9 cellular contexts compared by ENCODE assay signal in genomic region chr19:17183271-17183757, GRCh38. TPM values are rescaled to one million over a fixed set of nuclear protein-coding genes. Genes with fewer than 3 reads are reported as not detected.
DNase-seq lines count a peak whose midpoint lies in the region; ATAC-seq, FAIRE-seq and TF ChIP-seq lines count a peak whose summit lies in the region.
"Had no signal": no experiment of that assay in that cellular context is flagged by ENCODE, and none has a peak within 500 bp of the region (broad histone marks: within the 10 kb centered on the region; RNA-seq: fewer than 3 reads in every experiment).

No MANE protein-coding gene starts in this region.

- H3K9me3 ChIP-seq in cardiac muscle cell (ENCODE audit: low read depth) (no peaks in the 10 kb centered on the region), H1 (ENCODE audit: insufficient read depth in 2 of 2, low read depth in 1 of 2, low read length in 1 of 2) (no peaks in the 10 kb centered on the region)

- no peaks in the 10 kb centered on the region for H3K27me3 Mint-ChIP-seq in type B pancreatic cell

- no peak overlapping the region for H3K18ac ChIP-seq in H1 (ENCODE audit: extremely low read depth, low read length)

- no peak overlapping the region for H3K4me2 ChIP-seq in H1 (ENCODE audit: insufficient read depth in 1 of 2, low read depth in 2 of 2, low read length in 2 of 2)

- no peaks in the 10 kb centered on the region for H3K79me1 ChIP-seq in H1 (ENCODE audit: low read depth, low read length)

- no peak overlapping the region for H2BK120ac ChIP-seq in H1 (replicated peaks; ENCODE audit: low read depth, low read length)

- H2AK5ac ChIP-seq in H1 (ENCODE audit: low read depth, low read length): no peak overlapping the region

- CTCF ChIA-PET in H1 (lab: Charles Lee; ENCODE audit: partially characterized antibody): interaction anchor here (0.6 to 2.0 kb wide), 8 partner anchors 11 to 1835 kb away, joined by 3 to 7 read pairs (median 4); partner anchors contain the start of gene USE1

- H3K36me3 Mint-ChIP-seq in type B pancreatic cell: peaks cover 6% of the 10 kb centered on the region

- H3K23ac ChIP-seq in H1 (ENCODE audit: insufficient read length): no peak overlapping the region

- no peak for DNase-seq in cardiac muscle cell (ENCODE audit: low read depth in 1 of 2, low spot score in 1 of 2)
- no peak for DNase-seq in left cardiac atrium
- peak; percentile 13 for DNase-seq in activated CD4-positive, alpha-beta T cell treated with anti-CD3 and anti-CD28 coated beads, Interleukin-2, amount 50 U/mL, for 1 hour
- no peak for DNase-seq in H1 (ENCODE audit: low read depth in 1 of 2, low spot score in 2 of 2)
- DNase-seq in type B pancreatic cell (ENCODE audit: extremely low spot score, unreplicated experiment): no peak
- no peak for DNase-seq in amniotic stem cell (lab: John Stamatoyannopoulos, UW)
- no peak for DNase-seq in T-helper 9 cell
- DNase-seq: mammary epithelial cell had no signal

- no peaks in the 10 kb centered on the region for H3K79me2 ChIP-seq in H1 (ENCODE audit: control insufficient read depth in 1 of 2, insufficient read depth in 2 of 2, low read length in 2 of 2)

- H2BK5ac ChIP-seq in H1 (ENCODE audit: low read depth, low read length): no peak overlapping the region

- H3K36me3 ChIP-seq in cardiac muscle cell: peaks cover 4% of the 10 kb centered on the region
- peaks cover 0 to 6% (median 5%) of the 10 kb centered on the region in 4 experiments; a peak in 5 of 8 replicates for H3K36me3 ChIP-seq in H1 (ENCODE audit: control insufficient read depth in 2 of 4, insufficient read depth in 4 of 4, low read length in 3 of 4)

- TF ChIP-seq CTCF in cardiac muscle cell (IDR thresholded peaks at IDR 0.05; ENCODE audit: low read depth, low read length) (peak; percentile 2), H1 (IDR thresholded peaks at IDR 0.05; ENCODE audit: control extremely low read depth in 1 of 3, insufficient read depth in 1 of 3, low read depth in 1 of 3, low read length in 3 of 3) (peak in 2 of 3 experiments; percentile 4 to 16; a peak in 2 of 4 replicates), type B pancreatic cell (conservative IDR thresholded peaks at IDR 0.05) (no peak)

- intact Hi-C loops in left cardiac atrium (cut with DNase I): no loop called here

- no peaks in the 10 kb centered on the region for H3K23me2 ChIP-seq in H1 (ENCODE audit: low read depth, low read length)

- H3K4me3 ChIP-seq in cardiac muscle cell (no peak overlapping the region), H1 (ENCODE audit: extremely low read depth in 1 of 4, insufficient read depth in 2 of 4, low read depth in 3 of 4, low read length in 4 of 4) (no peak overlapping the region)

- no peak overlapping the region for H3K4ac ChIP-seq in H1 (replicated peaks; ENCODE audit: insufficient read length, low read depth, low read length)

- WGBS in H1 (ENCODE audit: extremely low coverage in 1 of 2, insufficient coverage in 1 of 2, insufficient read length in 1 of 2, insufficient replicate concordance in 2 of 2, low coverage in 1 of 2, low lambda C conversion rate in 2 of 2, missing lambda C conversion rate in 1 of 2), 2 experiments: 88% methylated on average over 13 of the region's 14 CpGs; no CpG with 5 or more reads in 1 of the 2 experiments

- H2BK12ac ChIP-seq in H1 (ENCODE audit: low read depth, low read length): no peak overlapping the region

- POLR2A ChIA-PET in H1 (lab: Charles Lee; ENCODE audit: partially characterized antibody): no interaction called here

- ATAC-seq in left cardiac atrium (no peak), HG03039 (IDR thresholded peaks at IDR 0.05; ENCODE audit: unreplicated experiment) (no peak)

- TF ChIP-seq EP300 in H1 (IDR thresholded peaks at IDR 0.05; ENCODE audit: borderline replicate concordance in 1 of 2, low read depth in 2 of 2, low read length in 2 of 2): no peak

- H2AFZ ChIP-seq in H1 (ENCODE audit: low read length): no peak overlapping the region

- H3K9me3 Mint-ChIP-seq in type B pancreatic cell: no peaks in the 10 kb centered on the region

- H2BK15ac ChIP-seq in H1 (ENCODE audit: low read length): no peak overlapping the region

- no peak overlapping the region; the same call in 1 of the 2 replicates for H4K8ac ChIP-seq in H1 (ENCODE audit: extremely low read depth, insufficient read depth, low read length)

- no peak overlapping the region for H3K56ac ChIP-seq in H1 (replicated peaks; ENCODE audit: insufficient read length, low read depth, low read length)

- peak overlapping the region; percentile 61 for H3K27ac Mint-ChIP-seq in type B pancreatic cell

- no peaks in the 10 kb centered on the region for H3K27me3 ChIP-seq in cardiac muscle cell
- no peaks in the 10 kb centered on the region for H3K27me3 ChIP-seq in H1 (replicated peaks in 1 of 4; ENCODE audit: control insufficient read depth in 3 of 4, extremely low read depth in 1 of 4, insufficient read depth in 3 of 4, low read length in 3 of 4)

- peak in 1 of 2 experiments; percentile 18; a peak in 1 of 4 replicates for TF ChIP-seq RAD21 in H1 (IDR thresholded peaks at IDR 0.05 in 1 of 2, conservative IDR thresholded peaks at IDR 0.05 in 1 of 2; ENCODE audit: low read depth in 2 of 2, low read length in 2 of 2)

- no peak overlapping the region for H3K4me3 Mint-ChIP-seq in type B pancreatic cell

- H4K5ac ChIP-seq in H1 (ENCODE audit: insufficient read length, low read depth, low read length): no peak overlapping the region

- no peak for FAIRE-seq in H1 (lab: Jason Lieb, UNC)

- no peak for TF ChIP-seq POLR2A in H1 (IDR thresholded peaks at IDR 0.05; ENCODE audit: control extremely low read depth in 1 of 2, low read depth in 2 of 2, low read length in 2 of 2)

- peaks cover 0 to 4% of the 10 kb centered on the region in 2 experiments for H4K20me1 ChIP-seq in H1 (replicated peaks in 1 of 2; ENCODE audit: control insufficient read depth in 1 of 2, insufficient read depth in 2 of 2, low read length in 2 of 2)

- H3K14ac ChIP-seq in H1 (ENCODE audit: insufficient read length): no peak overlapping the region

- H2BK20ac ChIP-seq in H1 (ENCODE audit: low read length): no peak overlapping the region

- no peak overlapping the region for H4K91ac ChIP-seq in H1 (replicated peaks; ENCODE audit: insufficient read length, low read length)

- H3K27ac ChIP-seq in cardiac muscle cell (no peak overlapping the region), H1 (ENCODE audit: low read depth, low read length) (no peak overlapping the region)

- H3K4me1 ChIP-seq in cardiac muscle cell (ENCODE audit: low read depth) (no peaks in the 10 kb centered on the region), H1 (replicated peaks in 1 of 4; ENCODE audit: control insufficient read depth in 3 of 4, insufficient read depth in 4 of 4, low read length in 3 of 4) (peaks cover 0 to 11% (median 8%) of the 10 kb centered on the region in 4 experiments; a peak in 6 of 7 replicates)

- no peak overlapping the region for H3K9ac ChIP-seq in H1 (replicated peaks in 1 of 4; ENCODE audit: extremely low read depth in 1 of 4, low read depth in 3 of 4, low read length in 3 of 4)

- H3K4me1 Mint-ChIP-seq in type B pancreatic cell (ENCODE audit: unreplicated experiment): peaks cover 5% of the 10 kb centered on the region

TF ChIP-seq in H1, 55 proteins besides CTCF, POLR2A, EP300 and RAD21:
- TF ChIP-seq SRF (IDR thresholded peaks at IDR 0.05; ENCODE audit: low read depth, low read length): no peak
- no peak for TF ChIP-seq GTF2F1 (IDR thresholded peaks at IDR 0.05; ENCODE audit: borderline replicate concordance, low read depth, low read length)
- 0 out of 2 replicates have a peak, but pooled peaks have one; percentile 24 for TF ChIP-seq MAX (IDR thresholded peaks at IDR 0.05)

RNA-seq across cellular contexts. Expression of gene USE1, which starts 31.8 kb away (rescaled TPM):
- total RNA-seq in cardiac muscle cell: 24.3 and 38.1 TPM in 2 replicates
- 28.5 and 47.8 TPM in 2 replicates for polyA plus RNA-seq in cardiac muscle cell
- total RNA-seq in left cardiac atrium: 10 to 100 TPM; 22.5 to 23.4 TPM
- 8.7 and 11.8 TPM in 2 replicates for total RNA-seq in H1 (2021; fragmentation: NEBNext Ultra II Directional; extraction: Animal tissue kit (Norgen Biotek cat#: 25700))
- 13.9 and 16.6 TPM in 2 replicates for polyA plus RNA-seq in H1 (2011; rRNA removed)
- polyA plus RNA-seq in H1 (2011; cell fraction: cytosol; rRNA removed): 19.7 TPM
- polyA plus RNA-seq in H1 (2011; cell fraction: nucleus; rRNA removed): 16.0 TPM
- polyA plus RNA-seq in H1 (2012, experiment 1 of 2): 10.9 to 16.2 TPM (median 13.0 TPM) in 4 replicates
- 11.7 TPM for polyA plus RNA-seq in H1 (2012, experiment 2 of 2)
- 10.2 TPM for polyA plus RNA-seq in H1 (2013, experiment 1 of 2)
- polyA plus RNA-seq in H1 (2013, experiment 2 of 2): 7.4 TPM
- polyA minus RNA-seq in H1 (2011; rRNA and poly(A)+ RNA removed): 8.4 and 9.5 TPM in 2 replicates
- 6.9 TPM for polyA minus RNA-seq in H1 (2011; cell fraction: cytosol; rRNA and poly(A)+ RNA removed)
- 9.6 TPM for polyA minus RNA-seq in H1 (2011; cell fraction: nucleus; rRNA and poly(A)+ RNA removed)
- 18.7 and 22.3 TPM in 2 replicates for total RNA-seq in type B pancreatic cell (ENCODE audit: low replicate concordance)

RNA-seq across cellular contexts. Expression of gene OCEL1, which starts 42.7 kb away (rescaled TPM):
- total RNA-seq in cardiac muscle cell: 9.3 and 14.5 TPM in 2 replicates
- 31.3 and 42.5 TPM in 2 replicates for polyA plus RNA-seq in cardiac muscle cell
- 10 to 100 TPM; 18.7 to 25.3 TPM for total RNA-seq in left cardiac atrium
- total RNA-seq in H1 (2021; fragmentation: NEBNext Ultra II Directional; extraction: Animal tissue kit (Norgen Biotek cat#: 25700)): 32.1 and 32.6 TPM in 2 replicates
- 13.3 and 20.2 TPM in 2 replicates for polyA plus RNA-seq in H1 (2011; rRNA removed)
- 16.3 TPM for polyA plus RNA-seq in H1 (2011; cell fraction: cytosol; rRNA removed)
- polyA plus RNA-seq in H1 (2011; cell fraction: nucleus; rRNA removed): 22.8 TPM
- polyA plus RNA-seq in H1 (2012, experiment 1 of 2): 19.9 to 30.6 TPM (median 26.6 TPM) in 4 replicates
- polyA plus RNA-seq in H1 (2012, experiment 2 of 2): 97.2 TPM
- polyA plus RNA-seq in H1 (2013, experiment 1 of 2): 47.9 TPM
- 47.4 TPM for polyA plus RNA-seq in H1 (2013, experiment 2 of 2)
- 3.2 and 5.0 TPM in 2 replicates for polyA minus RNA-seq in H1 (2011; rRNA and poly(A)+ RNA removed)
- 10.0 TPM for polyA minus RNA-seq in H1 (2011; cell fraction: cytosol; rRNA and poly(A)+ RNA removed)
- 10.5 TPM for polyA minus RNA-seq in H1 (2011; cell fraction: nucleus; rRNA and poly(A)+ RNA removed)
- total RNA-seq in type B pancreatic cell (ENCODE audit: low replicate concordance): 19.2 and 23.8 TPM in 2 replicates
